ENCODE assay signal across 8 cellular contexts in the genomic region with DNA sequence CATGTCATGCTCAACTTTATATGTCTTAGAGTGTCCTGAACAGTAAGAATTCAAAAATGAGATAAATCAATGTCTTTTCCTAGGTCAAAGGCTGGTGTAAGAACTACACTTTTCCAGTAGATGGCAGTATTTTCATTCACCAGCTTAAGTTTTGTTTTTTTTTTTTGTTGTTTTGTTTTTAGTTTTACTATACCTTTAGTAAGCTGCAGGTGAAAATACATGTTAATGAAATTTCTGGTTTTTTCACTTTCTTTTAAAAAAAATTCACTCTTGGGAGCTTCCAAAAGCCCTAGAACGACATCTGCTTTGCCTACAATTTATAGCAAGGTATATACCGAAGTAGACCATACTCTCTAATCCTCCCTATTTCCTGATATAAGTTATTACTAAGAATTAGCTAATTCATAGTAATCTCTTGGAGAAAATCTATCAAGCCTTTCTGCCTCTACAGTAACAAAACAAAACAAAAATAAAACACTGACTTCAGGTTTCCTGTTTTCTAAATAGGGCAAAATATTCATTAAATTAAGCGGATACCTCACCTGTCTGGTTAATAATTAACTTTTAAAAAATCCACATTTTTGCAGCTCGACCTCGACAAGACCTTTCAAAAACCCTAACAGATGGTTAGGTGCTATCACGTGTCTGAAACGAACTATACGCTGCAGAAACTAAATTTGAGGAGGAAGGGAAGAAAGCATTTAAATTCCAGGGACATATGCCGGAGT. TPM values are rescaled to one million over a fixed set of nuclear protein-coding genes. Genes with fewer than 3 reads are reported as not detected.
DNase-seq lines count a peak whose midpoint lies in the region; ATAC-seq, FAIRE-seq and TF ChIP-seq lines count a peak whose summit lies in the region.

No MANE protein-coding gene starts in this region.

- TF ChIP-seq CTCF in DOHH2 (IDR thresholded peaks at IDR 0.05; ENCODE audit: low read depth, low read length, poor library complexity, severe bottlenecking) (peak; percentile 81), neural cell (IDR thresholded peaks at IDR 0.05; ENCODE audit: poor library complexity, severe bottlenecking) (peak; percentile 92)

- H3K9me2 ChIP-seq in DOHH2 (replicated peaks; ENCODE audit: control insufficient read depth, low read length): no peaks in the 10 kb centered on the region
- H3K9me2 ChIP-seq in neural cell (ENCODE audit: insufficient read depth, low read length): no peaks in the 10 kb centered on the region

- peak overlapping the region; percentile 95 for H3K4me2 ChIP-seq in DOHH2 (ENCODE audit: low read length)
- peak overlapping the region; percentile 0 for H3K4me2 ChIP-seq in neural cell (ENCODE audit: low read length)

- H2AFZ ChIP-seq in neural cell (ENCODE audit: low read depth, low read length): no peak overlapping the region

- H4K20me1 ChIP-seq in DOHH2 (ENCODE audit: control insufficient read depth, insufficient read depth, low read depth, low read length) (peaks cover 3% of the 10 kb centered on the region; the same call in 1 of the 2 replicates), neural cell (ENCODE audit: insufficient read depth) (no peaks in the 10 kb centered on the region)

- H3K4me3 ChIP-seq in DOHH2 (ENCODE audit: low read length): peak overlapping the region; percentile 90
- peak overlapping the region; percentile 90 for H3K4me3 ChIP-seq in neural cell (ENCODE audit: low read length)

- FAIRE-seq in endometrium (lab: Jason Lieb, UNC): peak; percentile 96

- no peaks in the 10 kb centered on the region for H3K79me2 ChIP-seq in DOHH2 (ENCODE audit: control insufficient read depth, low read length)
- H3K79me2 ChIP-seq in neural cell (replicated peaks; ENCODE audit: insufficient read depth, low read length): no peaks in the 10 kb centered on the region

- peak; percentile 92 for TF ChIP-seq RAD21 in neural cell (conservative IDR thresholded peaks at IDR 0.05)

- peaks cover 27% of the 10 kb centered on the region for H3K4me1 ChIP-seq in DOHH2 (ENCODE audit: control insufficient read depth, low read length)

- ATAC-seq in HG02981 (IDR thresholded peaks at IDR 0.05; ENCODE audit: unreplicated experiment) (no peak), GM19023 (IDR thresholded peaks at IDR 0.05; ENCODE audit: unreplicated experiment) (no peak)

- H3K9me3 ChIP-seq in DOHH2 (ENCODE audit: control insufficient read depth, insufficient read depth, low read length) (no peaks in the 10 kb centered on the region), neural cell (ENCODE audit: low read length) (no peaks in the 10 kb centered on the region)

- peaks cover 42% of the 10 kb centered on the region for H3K27me3 ChIP-seq in DOHH2 (ENCODE audit: control insufficient read depth, low read length)
- H3K27me3 ChIP-seq in neural cell (ENCODE audit: insufficient read depth, low read depth, low read length): peaks cover 27% of the 10 kb centered on the region

- peak; percentile 27 for DNase-seq in HuH-7.5 (ENCODE audit: low spot score)
- DNase-seq in SHP77 (lab: John Stamatoyannopoulos, UW): peak; percentile 2 to 3
- DNase-seq in NCI-H1930 (lab: John Stamatoyannopoulos, UW): no peak

- H3K27ac ChIP-seq in DOHH2 (ENCODE audit: low read depth, low read length) (no peak overlapping the region), neural cell (ENCODE audit: low read length) (no peak overlapping the region)

- TF ChIP-seq EP300 in neural cell (conservative IDR thresholded peaks at IDR 0.05; ENCODE audit: poor library complexity, severe bottlenecking): no peak

- H3F3A ChIP-seq in DOHH2 (ENCODE audit: control insufficient read depth, insufficient read depth): peaks cover 9% of the 10 kb centered on the region
- H3F3A ChIP-seq in neural cell (ENCODE audit: insufficient read depth, low read length, poor library complexity, severe bottlenecking): peaks cover 6% of the 10 kb centered on the region

- no peak overlapping the region for H3K9ac ChIP-seq in neural cell (ENCODE audit: low read length)

- H3K36me3 ChIP-seq in DOHH2 (ENCODE audit: control insufficient read depth, low read length) (no peaks in the 10 kb centered on the region), neural cell (ENCODE audit: insufficient read depth, low read length) (no peaks in the 10 kb centered on the region)

TF ChIP-seq in neural cell, 6 proteins besides CTCF, POLR2A, EP300 and RAD21:
- TF ChIP-seq TAF1 (IDR thresholded peaks at IDR 0.05; ENCODE audit: low read depth): no peak
- no peak for TF ChIP-seq MXI1 (conservative IDR thresholded peaks at IDR 0.05; ENCODE audit: poor library complexity, severe bottlenecking)
- TF ChIP-seq POLR2AphosphoS5 (IDR thresholded peaks at IDR 0.05): no peak
- no peak for TF ChIP-seq EZH2 (IDR thresholded peaks at IDR 0.05; ENCODE audit: borderline replicate concordance, insufficient read depth, low read length, poor library complexity, severe bottlenecking)
- TF ChIP-seq, protein P1, sequence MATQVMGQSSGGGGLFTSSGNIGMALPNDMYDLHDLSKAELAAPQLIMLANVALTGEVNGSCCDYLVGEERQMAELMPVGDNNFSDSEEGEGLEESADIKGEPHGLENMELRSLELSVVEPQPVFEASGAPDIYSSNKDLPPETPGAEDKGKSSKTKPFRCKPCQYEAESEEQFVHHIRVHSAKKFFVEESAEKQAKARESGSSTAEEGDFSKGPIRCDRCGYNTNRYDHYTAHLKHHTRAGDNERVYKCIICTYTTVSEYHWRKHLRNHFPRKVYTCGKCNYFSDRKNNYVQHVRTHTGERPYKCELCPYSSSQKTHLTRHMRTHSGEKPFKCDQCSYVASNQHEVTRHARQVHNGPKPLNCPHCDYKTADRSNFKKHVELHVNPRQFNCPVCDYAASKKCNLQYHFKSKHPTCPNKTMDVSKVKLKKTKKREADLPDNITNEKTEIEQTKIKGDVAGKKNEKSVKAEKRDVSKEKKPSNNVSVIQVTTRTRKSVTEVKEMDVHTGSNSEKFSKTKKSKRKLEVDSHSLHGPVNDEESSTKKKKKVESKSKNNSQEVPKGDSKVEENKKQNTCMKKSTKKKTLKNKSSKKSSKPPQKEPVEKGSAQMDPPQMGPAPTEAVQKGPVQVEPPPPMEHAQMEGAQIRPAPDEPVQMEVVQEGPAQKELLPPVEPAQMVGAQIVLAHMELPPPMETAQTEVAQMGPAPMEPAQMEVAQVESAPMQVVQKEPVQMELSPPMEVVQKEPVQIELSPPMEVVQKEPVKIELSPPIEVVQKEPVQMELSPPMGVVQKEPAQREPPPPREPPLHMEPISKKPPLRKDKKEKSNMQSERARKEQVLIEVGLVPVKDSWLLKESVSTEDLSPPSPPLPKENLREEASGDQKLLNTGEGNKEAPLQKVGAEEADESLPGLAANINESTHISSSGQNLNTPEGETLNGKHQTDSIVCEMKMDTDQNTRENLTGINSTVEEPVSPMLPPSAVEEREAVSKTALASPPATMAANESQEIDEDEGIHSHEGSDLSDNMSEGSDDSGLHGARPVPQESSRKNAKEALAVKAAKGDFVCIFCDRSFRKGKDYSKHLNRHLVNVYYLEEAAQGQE (IDR thresholded peaks at IDR 0.05; ENCODE audit: borderline replicate concordance): no peak
- peak; percentile 87 for TF ChIP-seq SMC3 (conservative IDR thresholded peaks at IDR 0.05; ENCODE audit: poor library complexity)

RNA-seq across cellular contexts. Expression of a gene that starts 2.7 kb away (rescaled TPM):
- 0.66 and 1.0 TPM in 2 replicates for polyA plus RNA-seq in neural cell
- polyA minus RNA-seq in neural cell: 3.7 TPM in 2 replicates

RNA-seq across cellular contexts. Expression of a gene that starts 54.5 kb away (rescaled TPM):
- polyA plus RNA-seq in neural cell: 30.0 and 31.0 TPM in 2 replicates
- 13.4 and 19.0 TPM in 2 replicates for polyA minus RNA-seq in neural cell

Comparison
In these comparisons a context has a peak if more than half of its experiments do, and no peak if none do; other contexts are left out.
1. DNase-seq: peak in HuH-7.5 (single experiment) and SHP77 (2 of 2); none in NCI-H1930 (0 of 2).